23 cellular contexts compared by ENCODE assay signal in the genomic region with DNA sequence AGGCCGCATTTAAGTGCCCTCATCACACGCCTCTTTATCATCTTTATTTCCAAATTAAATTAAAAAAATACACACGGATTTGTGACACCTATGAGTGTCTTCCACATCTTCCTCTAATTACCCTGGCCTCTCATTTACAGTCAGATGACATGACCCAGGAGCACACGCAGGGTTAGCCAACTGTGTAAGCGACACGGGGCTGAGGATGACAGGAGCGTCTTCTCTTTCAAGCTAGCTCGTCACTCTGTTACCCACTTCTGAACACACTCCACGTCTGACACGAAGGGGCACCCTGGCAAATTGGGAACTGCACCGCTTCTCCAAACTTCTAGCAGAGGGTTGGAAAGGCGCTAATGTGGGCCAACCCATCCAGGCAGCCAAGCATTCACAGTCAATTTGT.
"Had no signal": no experiment of that assay in that cellular context is flagged by ENCODE, and none has a peak within 500 bp of the region (broad histone marks: within the 10 kb centered on the region; RNA-seq: fewer than 3 reads in every experiment).

No MANE protein-coding gene starts in this region.

- H3K9me3 ChIP-seq: Peyer's patch, SJSA1 had no signal

- H3K4me1 Mint-ChIP-seq: activated B cell treated with CpG ODN at 0.5 μM for 24 hours; activated T-helper 17 cell treated with anti-CD3 and anti-CD28 coated beads, Interleukin-2, amount 50 U/mL, for 72 hours had no signal

- ATAC-seq: activated T-helper 17 cell treated with anti-CD3 and anti-CD28 coated beads, Interleukin-2, amount 50 U/mL, for 72 hours; SK-N-SH treated with all-trans-retinoic acid at 6 μM for 48 hours had no signal

- H3K27me3 ChIP-seq: Peyer's patch, SJSA1 had no signal

- H3K27me3 Mint-ChIP-seq: activated B cell treated with CpG ODN at 0.5 μM for 24 hours; activated CD4-positive, alpha-beta T cell treated with anti-CD3 and anti-CD28 coated beads, Interleukin-2, amount 10 ng/mL, durations not matched to agents 24 days and 14 days; activated naive CD8-positive, alpha-beta T cell treated with anti-CD3 and anti-CD28 coated beads for 36 hours had no signal

- H3K36me3 Mint-ChIP-seq: activated naive CD8-positive, alpha-beta T cell treated with anti-CD3 and anti-CD28 coated beads for 36 hours had no signal

- DNase-seq: activated B cell treated with CpG ODN at 0.5 μM for 24 hours; activated CD4-positive, alpha-beta T cell treated with anti-CD3 and anti-CD28 coated beads for 1 hour; activated CD4-positive, alpha-beta T cell treated with anti-CD3 and anti-CD28 coated beads, Interleukin-2, amount 10 ng/mL, durations not matched to agents 24 days and 14 days; activated CD4-positive, alpha-beta T cell treated with anti-CD3 and anti-CD28 coated beads, Interleukin-2, amount 50 U/mL, for 48 hours; activated gamma-delta T cell; activated naive CD4-positive, alpha-beta T cell treated with anti-CD3 and anti-CD28 coated beads for 36 hours; activated naive CD8-positive, alpha-beta T cell treated with anti-CD3 and anti-CD28 coated beads for 36 hours; activated T-cell treated with anti-CD3 and anti-CD28 coated beads, Interleukin-2, amount 50 U/mL, for 48 hours; anterior cingulate cortex; caudate nucleus; MM.1S; NCI-H1105; NCI-H1436 treated with DMSO at 0.1 percent for 48 hours; NCI-H187; NCI-H2081; NCI-H510A treated with DMSO at 0.1 percent for 48 hours; NCI-H69; Peyer's patch; SHP77 had no signal

- H3K27ac ChIP-seq: Peyer's patch had no signal

- H3K4me3 Mint-ChIP-seq: activated B cell treated with CpG ODN at 0.5 μM for 24 hours; activated CD4-positive, alpha-beta T cell treated with anti-CD3 and anti-CD28 coated beads, Interleukin-2, amount 10 ng/mL, durations not matched to agents 24 days and 14 days; activated naive CD4-positive, alpha-beta T cell treated with anti-CD3 and anti-CD28 coated beads for 36 hours; activated naive CD8-positive, alpha-beta T cell treated with anti-CD3 and anti-CD28 coated beads for 36 hours; activated T-helper 17 cell treated with anti-CD3 and anti-CD28 coated beads, Interleukin-2, amount 50 U/mL, for 72 hours; T-helper 1 cell treated with Interleukin-12 subunit alpha and Interleukin-12 subunit beta and Interleukin-4 antibody, amounts not matched to agents 30 μg/mL and 1 μg/mL, for 36 hours had no signal

- H3K9me3 Mint-ChIP-seq: activated B cell treated with CpG ODN at 0.5 μM for 24 hours; activated naive CD4-positive, alpha-beta T cell treated with anti-CD3 and anti-CD28 coated beads for 36 hours; activated naive CD8-positive, alpha-beta T cell treated with anti-CD3 and anti-CD28 coated beads for 36 hours; activated T-helper 17 cell treated with anti-CD3 and anti-CD28 coated beads, Interleukin-2, amount 50 U/mL, for 72 hours had no signal

- H3K27ac Mint-ChIP-seq: activated B cell treated with CpG ODN at 0.5 μM for 24 hours; activated CD4-positive, alpha-beta T cell treated with anti-CD3 and anti-CD28 coated beads, Interleukin-2, amount 10 ng/mL, durations not matched to agents 24 days and 14 days; activated naive CD4-positive, alpha-beta T cell treated with anti-CD3 and anti-CD28 coated beads for 36 hours; activated naive CD8-positive, alpha-beta T cell treated with anti-CD3 and anti-CD28 coated beads for 36 hours; activated T-helper 17 cell treated with anti-CD3 and anti-CD28 coated beads, Interleukin-2, amount 50 U/mL, for 72 hours; T-helper 1 cell treated with Interleukin-12 subunit alpha and Interleukin-12 subunit beta and Interleukin-4 antibody, amounts not matched to agents 30 μg/mL and 1 μg/mL, for 36 hours had no signal

- H3K4me1 ChIP-seq: Peyer's patch had no signal
